Comparison of ENCODE assay signal across 1 cellular context in the genomic region with DNA sequence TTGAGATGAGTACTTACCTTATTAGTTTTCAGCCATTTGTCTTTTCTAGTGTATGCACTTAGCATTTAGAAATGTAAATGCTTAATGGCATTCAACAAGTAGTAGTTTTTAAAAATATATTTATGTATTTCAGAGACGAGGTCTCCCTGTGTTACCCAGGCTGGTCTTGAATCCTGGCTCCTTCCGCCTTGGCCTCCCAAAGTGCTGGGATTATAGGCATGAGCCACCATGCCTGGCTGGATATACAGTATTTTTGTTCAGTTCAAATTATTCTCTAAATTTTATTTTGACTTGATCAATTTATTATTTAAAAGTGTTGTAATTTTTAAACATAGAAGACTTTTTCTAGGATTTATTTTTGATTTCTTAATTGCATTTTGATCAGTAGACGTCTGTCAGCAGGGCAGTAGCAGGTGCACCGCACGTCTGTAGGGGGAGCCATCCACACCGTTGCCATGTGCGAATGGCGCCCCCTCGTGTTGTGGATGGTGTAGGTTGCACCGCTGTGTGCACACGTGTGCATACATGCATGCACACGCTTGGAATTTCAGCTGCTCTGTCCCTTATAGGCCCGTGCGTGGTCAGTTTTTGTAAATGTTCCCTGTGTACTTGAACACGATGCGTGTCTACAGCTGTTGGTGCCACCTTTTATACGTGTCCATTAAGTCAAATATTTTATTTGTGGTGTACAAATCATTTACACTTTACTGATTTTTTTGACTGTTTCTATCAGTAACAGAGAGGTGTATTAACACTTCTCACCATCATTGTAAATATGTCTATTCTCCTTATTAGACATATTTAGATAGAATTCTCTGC.
TF ChIP-seq lines count a peak whose summit lies in the region.

No MANE protein-coding gene starts in this region.

TF ChIP-seq in HepG2, 621 proteins besides CTCF, POLR2A, EP300 and RAD21 (continued from another document and continues in another):
- TF ChIP-seq, protein P1, sequence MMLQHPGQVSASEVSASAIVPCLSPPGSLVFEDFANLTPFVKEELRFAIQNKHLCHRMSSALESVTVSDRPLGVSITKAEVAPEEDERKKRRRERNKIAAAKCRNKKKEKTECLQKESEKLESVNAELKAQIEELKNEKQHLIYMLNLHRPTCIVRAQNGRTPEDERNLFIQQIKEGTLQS (CRISPR knock-in tag; IDR thresholded peaks at IDR 0.05), result no peak
- TF ChIP-seq NR3C1 (CRISPR knock-in tag; IDR thresholded peaks at IDR 0.05) (no peak), NR2F2 (IDR thresholded peaks at IDR 0.05; ENCODE audit: borderline replicate concordance, low read depth) (no peak; the same call in 1 of the 2 replicates), ZNF792 (CRISPR knock-in tag; IDR thresholded peaks at IDR 0.05) (peak; percentile 81), ZBTB25 (CRISPR knock-in tag; IDR thresholded peaks at IDR 0.05) (peak; percentile 83), DR1 (CRISPR knock-in tag; IDR thresholded peaks at IDR 0.05) (no peak), ZNF619 (CRISPR knock-in tag; IDR thresholded peaks at IDR 0.05) (peak; percentile 95; the same call in 1 of the 2 replicates), TEAD2 (CRISPR knock-in tag; IDR thresholded peaks at IDR 0.05) (no peak), STAG1 (CRISPR knock-in tag; IDR thresholded peaks at IDR 0.05) (peak; percentile 97), RARA (CRISPR knock-in tag; IDR thresholded peaks at IDR 0.05) (no peak; the same call in 1 of the 2 replicates), ZKSCAN5 (CRISPR knock-in tag; IDR thresholded peaks at IDR 0.05) (no peak), ZFP37 (CRISPR knock-in tag; IDR thresholded peaks at IDR 0.05; ENCODE audit: borderline replicate concordance) (no peak), ZNF256 (CRISPR knock-in tag; conservative IDR thresholded peaks at IDR 0.05) (no peak), GTF3A (CRISPR knock-in tag; conservative IDR thresholded peaks at IDR 0.05) (0 out of 2 replicates have a peak, but pooled peaks have one; percentile 73), MAFF (IDR thresholded peaks at IDR 0.05; ENCODE audit: low read depth, low read length) (no peak), MTF1 (CRISPR knock-in tag; IDR thresholded peaks at IDR 0.05) (no peak), NBN (conservative IDR thresholded peaks at IDR 0.05) (no peak), HNF4A (CRISPR knock-in tag; IDR thresholded peaks at IDR 0.05) (peak; percentile 59), ZFYVE20 (CRISPR knock-in tag; IDR thresholded peaks at IDR 0.05; ENCODE audit: borderline replicate concordance, low read depth) (no peak), ZNF839 (CRISPR knock-in tag; IDR thresholded peaks at IDR 0.05; ENCODE audit: borderline replicate concordance) (peak; percentile 76; the same call in 1 of the 2 replicates), KAT8 (CRISPR knock-in tag; IDR thresholded peaks at IDR 0.05) (peak; percentile 73), ZBTB3 (CRISPR knock-in tag; IDR thresholded peaks at IDR 0.05; ENCODE audit: borderline replicate concordance, low read depth) (no peak), BCL6 (CRISPR knock-in tag; IDR thresholded peaks at IDR 0.05) (peak; percentile 69), HOXA9 (CRISPR knock-in tag; IDR thresholded peaks at IDR 0.05; ENCODE audit: borderline replicate concordance) (no peak), ZZZ3 (CRISPR knock-in tag; IDR thresholded peaks at IDR 0.05; ENCODE audit: borderline replicate concordance) (no peak), STAT5B (CRISPR knock-in tag; IDR thresholded peaks at IDR 0.05) (no peak), ELF3 (CRISPR knock-in tag; IDR thresholded peaks at IDR 0.05) (peak; percentile 61), KAT2B (IDR thresholded peaks at IDR 0.05; ENCODE audit: borderline replicate concordance, low read depth, low read length) (no peak), TEAD3 (CRISPR knock-in tag; optimal IDR thresholded peaks at IDR 0.05; ENCODE audit: borderline replicate concordance) (peak; percentile 91), ZNF318 (CRISPR knock-in tag; IDR thresholded peaks at IDR 0.05) (peak; percentile 74; the same call in 1 of the 2 replicates), ZBTB33 (CRISPR knock-in tag; IDR thresholded peaks at IDR 0.05) (peak; percentile 98), NFIC (IDR thresholded peaks at IDR 0.05; ENCODE audit: low read length) (no peak), NCOA1 (CRISPR knock-in tag; IDR thresholded peaks at IDR 0.05) (no peak), TOPORS (CRISPR knock-in tag; IDR thresholded peaks at IDR 0.05) (peak; percentile 49; the same call in 1 of the 2 replicates), RXRB (CRISPR knock-in tag; IDR thresholded peaks at IDR 0.05; ENCODE audit: borderline replicate concordance) (peak; percentile 63; the same call in 1 of the 2 replicates), MED8 (CRISPR knock-in tag; IDR thresholded peaks at IDR 0.05; ENCODE audit: insufficient replicate concordance) (no peak), NR0B2 (CRISPR knock-in tag; IDR thresholded peaks at IDR 0.05) (no peak)
- TF ChIP-seq, protein P2, sequence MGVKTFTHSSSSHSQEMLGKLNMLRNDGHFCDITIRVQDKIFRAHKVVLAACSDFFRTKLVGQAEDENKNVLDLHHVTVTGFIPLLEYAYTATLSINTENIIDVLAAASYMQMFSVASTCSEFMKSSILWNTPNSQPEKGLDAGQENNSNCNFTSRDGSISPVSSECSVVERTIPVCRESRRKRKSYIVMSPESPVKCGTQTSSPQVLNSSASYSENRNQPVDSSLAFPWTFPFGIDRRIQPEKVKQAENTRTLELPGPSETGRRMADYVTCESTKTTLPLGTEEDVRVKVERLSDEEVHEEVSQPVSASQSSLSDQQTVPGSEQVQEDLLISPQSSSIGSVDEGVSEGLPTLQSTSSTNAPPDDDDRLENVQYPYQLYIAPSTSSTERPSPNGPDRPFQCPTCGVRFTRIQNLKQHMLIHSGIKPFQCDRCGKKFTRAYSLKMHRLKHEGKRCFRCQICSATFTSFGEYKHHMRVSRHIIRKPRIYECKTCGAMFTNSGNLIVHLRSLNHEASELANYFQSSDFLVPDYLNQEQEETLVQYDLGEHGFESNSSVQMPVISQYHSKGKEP (CRISPR knock-in tag; IDR thresholded peaks at IDR 0.05), result no peak
- TF ChIP-seq, protein P3, sequence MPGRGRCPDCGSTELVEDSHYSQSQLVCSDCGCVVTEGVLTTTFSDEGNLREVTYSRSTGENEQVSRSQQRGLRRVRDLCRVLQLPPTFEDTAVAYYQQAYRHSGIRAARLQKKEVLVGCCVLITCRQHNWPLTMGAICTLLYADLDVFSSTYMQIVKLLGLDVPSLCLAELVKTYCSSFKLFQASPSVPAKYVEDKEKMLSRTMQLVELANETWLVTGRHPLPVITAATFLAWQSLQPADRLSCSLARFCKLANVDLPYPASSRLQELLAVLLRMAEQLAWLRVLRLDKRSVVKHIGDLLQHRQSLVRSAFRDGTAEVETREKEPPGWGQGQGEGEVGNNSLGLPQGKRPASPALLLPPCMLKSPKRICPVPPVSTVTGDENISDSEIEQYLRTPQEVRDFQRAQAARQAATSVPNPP (CRISPR knock-in tag; IDR thresholded peaks at IDR 0.05), result no peak
- TF ChIP-seq, protein P4, sequence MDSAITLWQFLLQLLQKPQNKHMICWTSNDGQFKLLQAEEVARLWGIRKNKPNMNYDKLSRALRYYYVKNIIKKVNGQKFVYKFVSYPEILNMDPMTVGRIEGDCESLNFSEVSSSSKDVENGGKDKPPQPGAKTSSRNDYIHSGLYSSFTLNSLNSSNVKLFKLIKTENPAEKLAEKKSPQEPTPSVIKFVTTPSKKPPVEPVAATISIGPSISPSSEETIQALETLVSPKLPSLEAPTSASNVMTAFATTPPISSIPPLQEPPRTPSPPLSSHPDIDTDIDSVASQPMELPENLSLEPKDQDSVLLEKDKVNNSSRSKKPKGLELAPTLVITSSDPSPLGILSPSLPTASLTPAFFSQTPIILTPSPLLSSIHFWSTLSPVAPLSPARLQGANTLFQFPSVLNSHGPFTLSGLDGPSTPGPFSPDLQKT (CRISPR knock-in tag; IDR thresholded peaks at IDR 0.05; ENCODE audit: borderline replicate concordance), result no peak
- TF ChIP-seq, protein P5, sequence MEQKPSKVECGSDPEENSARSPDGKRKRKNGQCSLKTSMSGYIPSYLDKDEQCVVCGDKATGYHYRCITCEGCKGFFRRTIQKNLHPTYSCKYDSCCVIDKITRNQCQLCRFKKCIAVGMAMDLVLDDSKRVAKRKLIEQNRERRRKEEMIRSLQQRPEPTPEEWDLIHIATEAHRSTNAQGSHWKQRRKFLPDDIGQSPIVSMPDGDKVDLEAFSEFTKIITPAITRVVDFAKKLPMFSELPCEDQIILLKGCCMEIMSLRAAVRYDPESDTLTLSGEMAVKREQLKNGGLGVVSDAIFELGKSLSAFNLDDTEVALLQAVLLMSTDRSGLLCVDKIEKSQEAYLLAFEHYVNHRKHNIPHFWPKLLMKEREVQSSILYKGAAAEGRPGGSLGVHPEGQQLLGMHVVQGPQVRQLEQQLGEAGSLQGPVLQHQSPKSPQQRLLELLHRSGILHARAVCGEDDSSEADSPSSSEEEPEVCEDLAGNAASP (CRISPR knock-in tag; IDR thresholded peaks at IDR 0.05; ENCODE audit: borderline replicate concordance), result peak; percentile 76
